Comparison of ENCODE assay signal across 9 cellular contexts in genomic region chr22:22003233-22003632, GRCh38.
"Had no signal": no experiment of that assay in that cellular context is flagged by ENCODE, and none has a peak within 500 bp of the region (broad histone marks: within the 10 kb centered on the region; RNA-seq: fewer than 3 reads in every experiment).

No MANE protein-coding gene starts in this region.

- ATAC-seq: GM23338 had no signal

- H3K4me3 ChIP-seq: GM23338 had no signal

- H2AFZ ChIP-seq: GM23338 had no signal

- H3K4me3 Mint-ChIP-seq: GM23338, H9, HFFc6 had no signal

- H3K9me3 Mint-ChIP-seq: GM23338, HFFc6 had no signal

- H3K4me2 ChIP-seq: GM23338 had no signal

- H3K27ac ChIP-seq: HL-60 had no signal

- H3K27ac Mint-ChIP-seq: GM23338, H9, HFFc6 had no signal

- DNase-seq: H9, HCEC 1CT, HFFc6, IMR-90, KBM-7 had no signal

- FAIRE-seq: H1, H54 had no signal
